ENCODE assay signal across 9 cellular contexts in genomic region chr11:57871231-57871630, GRCh38.
"Had no signal": no experiment of that assay in that cellular context is flagged by ENCODE, and none has a peak within 500 bp of the region (broad histone marks: within the 10 kb centered on the region; RNA-seq: fewer than 3 reads in every experiment).

No MANE protein-coding gene starts in this region.

- H3K4me1 ChIP-seq: HAP-1 had no signal

- DNase-seq: GOT3, H7, H9, HCEC 1CT, HFFc6 had no signal

- H2AFZ ChIP-seq: GM23338 had no signal

- H3K4me3 ChIP-seq: GM23338, HAP-1 had no signal

- H3K4me2 ChIP-seq: GM23338 had no signal

- H3K36me3 ChIP-seq: HAP-1 had no signal

- ATAC-seq: GM23338, HCT116 had no signal

- FAIRE-seq: H54 had no signal

- H3K9me3 ChIP-seq: HAP-1 had no signal
